22 cellular contexts compared by ENCODE assay signal in the genomic region with DNA sequence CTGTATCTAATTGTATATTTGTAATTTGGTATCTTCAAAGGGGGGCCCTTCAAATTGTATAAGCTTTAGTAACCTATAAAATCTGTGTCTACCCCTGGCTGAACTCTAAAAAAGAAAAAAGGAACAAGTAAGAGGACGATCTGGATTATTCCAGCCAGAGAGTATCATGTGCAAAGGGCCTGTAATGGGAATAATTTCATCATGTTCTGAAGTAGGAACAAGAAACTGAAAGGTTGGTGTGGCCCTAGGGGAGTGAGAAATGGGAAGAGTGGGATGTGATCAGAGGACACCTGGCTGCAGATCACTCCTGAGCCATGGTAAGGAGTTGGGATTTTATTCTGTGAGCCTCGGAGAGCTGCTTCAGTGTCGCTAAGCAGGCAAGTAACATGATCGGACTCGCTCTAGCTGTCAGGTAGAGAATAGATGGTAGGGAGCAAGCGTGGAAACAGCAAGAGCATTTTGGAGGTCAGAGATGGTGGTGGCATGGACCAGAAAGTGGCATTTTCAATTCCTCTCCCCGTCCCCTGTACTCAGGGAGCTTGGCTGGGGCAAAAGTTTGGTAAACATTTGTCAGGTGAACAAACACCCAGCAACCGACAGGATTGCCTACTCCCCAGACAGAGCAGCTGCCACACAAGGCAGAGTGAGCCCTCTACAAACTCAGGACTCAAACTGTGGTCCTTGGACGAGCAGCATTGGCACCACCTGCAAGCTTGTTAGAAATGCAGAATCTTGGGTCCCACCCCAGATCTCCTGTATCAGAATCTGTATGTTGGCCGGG. TPM values are rescaled to one million over a fixed set of nuclear protein-coding genes. Genes with fewer than 3 reads are reported as not detected.
A peak's percentile ranks its signal among the peaks of the same experiment; 100 is the strongest.
DNase-seq lines count a peak whose midpoint lies in the region; ATAC-seq lines count a peak whose summit lies in the region.
"Had no signal": no experiment of that assay in that cellular context is flagged by ENCODE, and none has a peak within 500 bp of the region (broad histone marks: within the 10 kb centered on the region; RNA-seq: fewer than 3 reads in every experiment).

No MANE protein-coding gene starts in this region.

- no peak overlapping the region for H3K4me3 Mint-ChIP-seq in stimulated activated effector memory CD8-positive, alpha-beta T cell treated with anti-CD3 and anti-CD28 coated beads, Interleukin-12 subunit alpha, Interleukin-12 subunit beta, amount 100 ng/mL, for 72 hours
- H3K4me3 Mint-ChIP-seq: activated T-cell treated with anti-CD3 and anti-CD28 coated beads, Interleukin-2, amount 50 U/mL, for 24 hours; brain had no signal

- DNase-seq in NCI-H510A treated with DMSO at 0.1 percent for 48 hours (lab: John Stamatoyannopoulos, UW) = peak; percentile 22
- DNase-seq in NCI-H510A (lab: John Stamatoyannopoulos, UW) = no peak
- peak; percentile 73 to 87 for DNase-seq in SHP77 (lab: John Stamatoyannopoulos, UW)
- no peak for DNase-seq in left lobe of liver (ENCODE audit: low spot score)
- no peak for DNase-seq in stimulated activated effector memory CD8-positive, alpha-beta T cell treated with anti-CD3 and anti-CD28 coated beads, Interleukin-12 subunit alpha, Interleukin-12 subunit beta, amount 100 ng/mL, for 72 hours (ENCODE audit: low spot score in 2 of 2)
- DNase-seq in HUDEP-2 (lab: John Stamatoyannopoulos, UW; ENCODE audit: unreplicated experiment in 76 of 76) = no peak
- no peak for DNase-seq in Ammon's horn (ENCODE audit: low spot score)
- DNase-seq: activated CD4-positive, alpha-beta T cell treated with anti-CD3 and anti-CD28 coated beads, Interleukin-2, amount 50 U/mL, for 48 hours; activated T-cell treated with anti-CD3 and anti-CD28 coated beads, Interleukin-2, amount 50 U/mL, for 24 hours; DMS 273 treated with DMSO at 0.1 percent for 48 hours; gastrocnemius medialis; HCEC 1CT; KBM-7; NCI-H1092 treated with DMSO at 0.1 percent for 48 hours; stimulated activated CD8-positive, alpha-beta memory T cell treated with anti-CD3 and anti-CD28 coated beads, Interleukin-4, amount 100 ng/mL, for 48 hours had no signal

- peaks cover 17% of the 10 kb centered on the region for H3K4me1 Mint-ChIP-seq in stimulated activated effector memory CD8-positive, alpha-beta T cell treated with anti-CD3 and anti-CD28 coated beads, Interleukin-12 subunit alpha, Interleukin-12 subunit beta, amount 100 ng/mL, for 72 hours

- H3K36me3 Mint-ChIP-seq in stimulated activated effector memory CD8-positive, alpha-beta T cell treated with anti-CD3 and anti-CD28 coated beads, Interleukin-12 subunit alpha, Interleukin-12 subunit beta, amount 100 ng/mL, for 72 hours = no peaks in the 10 kb centered on the region
- H3K36me3 Mint-ChIP-seq: brain had no signal

- peak overlapping the region; percentile 21 for H3K27ac ChIP-seq in temporal lobe (ENCODE audit: low read depth, low read length)
- H3K27ac ChIP-seq: parathyroid adenoma, RWPE1, suprapubic skin, VCaP had no signal

- H3K27ac Mint-ChIP-seq in stimulated activated effector memory CD8-positive, alpha-beta T cell treated with anti-CD3 and anti-CD28 coated beads, Interleukin-12 subunit alpha, Interleukin-12 subunit beta, amount 100 ng/mL, for 72 hours = no peak overlapping the region
- H3K27ac Mint-ChIP-seq: activated naive CD4-positive, alpha-beta T cell treated with anti-CD3 and anti-CD28 coated beads, Interleukin-2, amount 50 U/mL, for 72 hours; activated T-cell treated with anti-CD3 and anti-CD28 coated beads, Interleukin-2, amount 50 U/mL, for 24 hours had no signal

- H3K9me3 Mint-ChIP-seq in stimulated activated effector memory CD8-positive, alpha-beta T cell treated with anti-CD3 and anti-CD28 coated beads, Interleukin-12 subunit alpha, Interleukin-12 subunit beta, amount 100 ng/mL, for 72 hours = no peaks in the 10 kb centered on the region
- H3K9me3 Mint-ChIP-seq: activated naive CD4-positive, alpha-beta T cell treated with anti-CD3 and anti-CD28 coated beads, Interleukin-2, amount 50 U/mL, for 72 hours; activated T-cell treated with anti-CD3 and anti-CD28 coated beads, Interleukin-2, amount 50 U/mL, for 24 hours had no signal

- ATAC-seq in left lobe of liver = peak; percentile 19
- no peak for ATAC-seq in stimulated activated effector memory CD8-positive, alpha-beta T cell treated with anti-CD3 and anti-CD28 coated beads, Interleukin-12 subunit alpha, Interleukin-12 subunit beta, amount 100 ng/mL, for 72 hours
- ATAC-seq: activated naive CD4-positive, alpha-beta T cell treated with anti-CD3 and anti-CD28 coated beads, Interleukin-2, amount 50 U/mL, for 72 hours had no signal

RNA-seq across cellular contexts. Expression of a gene that starts 14.5 kb away (rescaled TPM):
- total RNA-seq in left lobe of liver (0.70 TPM), temporal lobe (0.74 TPM)

Comparison
In these comparisons a context has a peak if more than half of its experiments do, and no peak if none do; other contexts are left out.
1. DNase-seq: peak in NCI-H510A treated with DMSO at 0.1 percent for 48 hours (single experiment) and SHP77 (2 of 2); none in NCI-H510A (single experiment), left lobe of liver (single experiment), stimulated activated effector memory CD8-positive, alpha-beta T cell treated with anti-CD3 and anti-CD28 coated beads, Interleukin-12 subunit alpha, Interleukin-12 subunit beta, amount 100 ng/mL, for 72 hours (0 of 2), HUDEP-2 (0 of 76) and Ammon's horn (single experiment).